In genomic region chr14:68628605-68629310, GRCh38 we compare ENCODE assay signal across 8 cellular contexts.
DNase-seq lines count a peak whose midpoint lies in the region; ATAC-seq lines count a peak whose summit lies in the region.

No MANE protein-coding gene starts in this region.

- no peak overlapping the region for H3K27ac ChIP-seq in Karpas-422 (ENCODE audit: low read length)

- DNase-seq in Karpas-422 (no peak), islet precursor cell (peak; percentile 97), H4 (ENCODE audit: low spot score) (no peak)
- DNase-seq in activated naive CD4-positive, alpha-beta T cell treated with Interleukin-2 at 50 U/mL for 16 hours = peak; percentile 25
- DNase-seq in stimulated activated CD8-positive, alpha-beta memory T cell treated with anti-CD3 and anti-CD28 coated beads, Interleukin-4, amount 100 ng/mL, for 48 hours = peak; percentile 47

- H2AFZ ChIP-seq in Karpas-422 (ENCODE audit: low read length) = no peak overlapping the region

- H3K4me1 ChIP-seq in Karpas-422 (ENCODE audit: low read length) = peaks cover 11% of the 10 kb centered on the region

- no peak for ATAC-seq in GM21723 (IDR thresholded peaks at IDR 0.05; ENCODE audit: unreplicated experiment)
- no peak for ATAC-seq in HG02642 (IDR thresholded peaks at IDR 0.05; ENCODE audit: poor library complexity, unreplicated experiment)
- no peak for ATAC-seq in HG02678 (IDR thresholded peaks at IDR 0.05; ENCODE audit: unreplicated experiment)

- no peaks in the 10 kb centered on the region; the same call in 1 of the 2 replicates for H3K27me3 ChIP-seq in Karpas-422 (ENCODE audit: low read length)

- H3K9me2 ChIP-seq in Karpas-422 (replicated peaks; ENCODE audit: insufficient read depth, low read length) = no peaks in the 10 kb centered on the region

- H3K9ac ChIP-seq in Karpas-422 (ENCODE audit: low read length) = no peak overlapping the region

- peak overlapping the region; percentile 58 for H3K4me2 ChIP-seq in Karpas-422 (ENCODE audit: low read depth, low read length, poor library complexity, severe bottlenecking)

- H3K79me2 ChIP-seq in Karpas-422 (ENCODE audit: low read length) = no peaks in the 10 kb centered on the region

- no peaks in the 10 kb centered on the region for H3K36me3 ChIP-seq in Karpas-422 (ENCODE audit: insufficient read depth, low read length)

- no peaks in the 10 kb centered on the region for H4K20me1 ChIP-seq in Karpas-422 (ENCODE audit: insufficient read depth, low read depth, low read length)

- H3K9me3 ChIP-seq in Karpas-422 (ENCODE audit: low read length) = no peaks in the 10 kb centered on the region

- peak overlapping the region; percentile 20; the same call in 1 of the 2 replicates for H3K4me3 ChIP-seq in Karpas-422 (ENCODE audit: low read length)

Comparison
In these comparisons a context has a peak if more than half of its experiments do, and no peak if none do; other contexts are left out.
1. DNase-seq: peak in activated naive CD4-positive, alpha-beta T cell treated with Interleukin-2 at 50 U/mL for 16 hours (single experiment), islet precursor cell (single experiment) and stimulated activated CD8-positive, alpha-beta memory T cell treated with anti-CD3 and anti-CD28 coated beads, Interleukin-4, amount 100 ng/mL, for 48 hours (single experiment); none in Karpas-422 (single experiment) and H4 (single experiment).